ENCODE assay signal across 9 cellular contexts in genomic region chr5:131382407-131383395, GRCh38.
A peak's percentile ranks its signal among the peaks of the same experiment; 100 is the strongest.
DNase-seq lines count a peak whose midpoint lies in the region; ATAC-seq and TF ChIP-seq lines count a peak whose summit lies in the region.
"Had no signal": no experiment of that assay in that cellular context is flagged by ENCODE, and none has a peak within 500 bp of the region (broad histone marks: within the 10 kb centered on the region; RNA-seq: fewer than 3 reads in every experiment).

No MANE protein-coding gene starts in this region.

- H3K27ac ChIP-seq in OCI-LY1 (ENCODE audit: low read depth, low read length, poor library complexity, severe bottlenecking) (peak overlapping the region; percentile 91), iPS DF 6.9 (ENCODE audit: low read length) (no peak overlapping the region), substantia nigra (ENCODE audit: low read depth, low read length, poor library complexity, severe bottlenecking) (peak overlapping the region; percentile 69)

- peak overlapping the region; percentile 91 for H3K27ac Mint-ChIP-seq in activated CD8-positive, alpha-beta memory T cell treated with anti-CD3 and anti-CD28 coated beads, Interleukin-2, amount 10 ng/mL, durations not matched to agents 7 days and 5 days
- peak overlapping the region; percentile 100 for H3K27ac Mint-ChIP-seq in activated naive CD4-positive, alpha-beta T cell treated with anti-CD3 and anti-CD28 coated beads, Interleukin-2, amount 50 U/mL, for 24 hours

- H3K9me3 ChIP-seq in OCI-LY1 (ENCODE audit: low read length) (no peaks in the 10 kb centered on the region), iPS DF 6.9 (ENCODE audit: control insufficient read depth, insufficient read depth, low read length) (no peaks in the 10 kb centered on the region)

- peaks cover 39% of the 10 kb centered on the region for H3K36me3 Mint-ChIP-seq in activated CD8-positive, alpha-beta memory T cell treated with anti-CD3 and anti-CD28 coated beads, Interleukin-2, amount 10 ng/mL, durations not matched to agents 7 days and 5 days
- peaks cover 22% of the 10 kb centered on the region for H3K36me3 Mint-ChIP-seq in activated naive CD4-positive, alpha-beta T cell treated with anti-CD3 and anti-CD28 coated beads, Interleukin-2, amount 50 U/mL, for 24 hours

- CTCF ChIA-PET in activated CD8-positive, alpha-beta memory T cell treated with anti-CD3 and anti-CD28 coated beads, Interleukin-2, amount 10 ng/mL, durations not matched to agents 7 days and 5 days (lab: Charles Lee), result interaction anchor here (0.6 to 3.7 kb wide), 34 partner anchors 9 to 511 kb away, joined by 3 to 16 read pairs (median 4); partner anchors contain the start of genes CDC42SE2 and HINT1

- peak; percentile 83 for TF ChIP-seq CTCF in OCI-LY1 (IDR thresholded peaks at IDR 0.05; ENCODE audit: low read length)

- peak; percentile 79 for ATAC-seq in activated CD8-positive, alpha-beta memory T cell treated with anti-CD3 and anti-CD28 coated beads, Interleukin-2, amount 10 ng/mL, durations not matched to agents 7 days and 5 days
- ATAC-seq in GM21447 (IDR thresholded peaks at IDR 0.05; ENCODE audit: unreplicated experiment), result peak; percentile 51
- ATAC-seq in HG03575 (IDR thresholded peaks at IDR 0.05; ENCODE audit: extremely low read depth, insufficient number of reproducible peaks, low FRiP score, unreplicated experiment), result peak; percentile 44

- H3K4me3 Mint-ChIP-seq in activated CD8-positive, alpha-beta memory T cell treated with anti-CD3 and anti-CD28 coated beads, Interleukin-2, amount 10 ng/mL, durations not matched to agents 7 days and 5 days, result peak overlapping the region; percentile 63
- H3K4me3 Mint-ChIP-seq in activated naive CD4-positive, alpha-beta T cell treated with anti-CD3 and anti-CD28 coated beads, Interleukin-2, amount 50 U/mL, for 24 hours, result peak overlapping the region; percentile 76

- H3K79me2 ChIP-seq in OCI-LY1 (ENCODE audit: insufficient read depth, low read length), result peaks cover 17% of the 10 kb centered on the region

- peaks cover 22% of the 10 kb centered on the region for H3F3A ChIP-seq in OCI-LY1 (ENCODE audit: insufficient read depth, low read length)

- H3K9ac ChIP-seq in OCI-LY1 (ENCODE audit: low read length), result peak overlapping the region; percentile 12; the same call in 1 of the 2 replicates

- no CpG with 5 or more reads among the region's 3 CpGs for WGBS in iPS DF 6.9 (ENCODE audit: insufficient coverage, insufficient read length)

- peaks cover 87% of the 10 kb centered on the region for H3K4me1 Mint-ChIP-seq in activated CD8-positive, alpha-beta memory T cell treated with anti-CD3 and anti-CD28 coated beads, Interleukin-2, amount 10 ng/mL, durations not matched to agents 7 days and 5 days
- peaks cover 93% of the 10 kb centered on the region for H3K4me1 Mint-ChIP-seq in activated naive CD4-positive, alpha-beta T cell treated with anti-CD3 and anti-CD28 coated beads, Interleukin-2, amount 50 U/mL, for 24 hours

- H3K4me1 ChIP-seq in OCI-LY1 (ENCODE audit: insufficient read depth, low read length, severe bottlenecking) (peaks cover 64% of the 10 kb centered on the region), iPS DF 6.9 (ENCODE audit: control insufficient read depth, insufficient read depth, low read length) (no peaks in the 10 kb centered on the region)

- no peak overlapping the region for H3K4me2 ChIP-seq in OCI-LY1 (ENCODE audit: low read length)

- H3K27me3 ChIP-seq in OCI-LY1 (ENCODE audit: insufficient read depth, low read length) (no peaks in the 10 kb centered on the region), iPS DF 6.9 (ENCODE audit: control insufficient read depth, insufficient read depth, low read length) (no peaks in the 10 kb centered on the region)

- H3K36me3 ChIP-seq in OCI-LY1 (ENCODE audit: insufficient read depth, low read length) (peaks cover 28% of the 10 kb centered on the region), iPS DF 6.9 (ENCODE audit: control insufficient read depth, insufficient read depth, low read length) (no peaks in the 10 kb centered on the region)

- H3K4me3 ChIP-seq in OCI-LY1 (ENCODE audit: low read depth, low read length, poor library complexity, severe bottlenecking), result no peak overlapping the region
- no peak overlapping the region for H3K4me3 ChIP-seq in iPS DF 6.9 (ENCODE audit: low read length)

- H2AFZ ChIP-seq in OCI-LY1 (ENCODE audit: low read length), result no peak overlapping the region

- no peaks in the 10 kb centered on the region for H3K9me3 Mint-ChIP-seq in activated CD8-positive, alpha-beta memory T cell treated with anti-CD3 and anti-CD28 coated beads, Interleukin-2, amount 10 ng/mL, durations not matched to agents 7 days and 5 days (ENCODE audit: low read depth)
- peaks cover 5% of the 10 kb centered on the region for H3K9me3 Mint-ChIP-seq in activated naive CD4-positive, alpha-beta T cell treated with anti-CD3 and anti-CD28 coated beads, Interleukin-2, amount 50 U/mL, for 24 hours

- H3K27me3 Mint-ChIP-seq in activated CD8-positive, alpha-beta memory T cell treated with anti-CD3 and anti-CD28 coated beads, Interleukin-2, amount 10 ng/mL, durations not matched to agents 7 days and 5 days, result no peaks in the 10 kb centered on the region
- no peaks in the 10 kb centered on the region for H3K27me3 Mint-ChIP-seq in activated naive CD4-positive, alpha-beta T cell treated with anti-CD3 and anti-CD28 coated beads, Interleukin-2, amount 50 U/mL, for 24 hours

- no peaks in the 10 kb centered on the region for H4K20me1 ChIP-seq in OCI-LY1 (ENCODE audit: insufficient read depth, low read length)

- H3K9me2 ChIP-seq in OCI-LY1 (ENCODE audit: low read depth, low read length), result no peaks in the 10 kb centered on the region

- DNase-seq in activated CD8-positive, alpha-beta memory T cell treated with anti-CD3 and anti-CD28 coated beads, Interleukin-2, amount 10 ng/mL, durations not matched to agents 7 days and 5 days, result peak; percentile 76
- DNase-seq in activated CD8-positive, alpha-beta memory T cell treated with anti-CD3 and anti-CD28 coated beads, Interleukin-2, amount 50 U/mL, for 48 hours, result no peak
- DNase-seq in iPS DF 6.9 (ENCODE audit: low read depth, low spot score) (peak; percentile 47), substantia nigra (lab: John Stamatoyannopoulos, UW) (peak in 4 of 49 donors; percentile 7 to 40 (median 10))
- DNase-seq: right cardiac atrium had no signal
